Comparison of ENCODE assay signal across 31 cellular contexts in the genomic region with DNA sequence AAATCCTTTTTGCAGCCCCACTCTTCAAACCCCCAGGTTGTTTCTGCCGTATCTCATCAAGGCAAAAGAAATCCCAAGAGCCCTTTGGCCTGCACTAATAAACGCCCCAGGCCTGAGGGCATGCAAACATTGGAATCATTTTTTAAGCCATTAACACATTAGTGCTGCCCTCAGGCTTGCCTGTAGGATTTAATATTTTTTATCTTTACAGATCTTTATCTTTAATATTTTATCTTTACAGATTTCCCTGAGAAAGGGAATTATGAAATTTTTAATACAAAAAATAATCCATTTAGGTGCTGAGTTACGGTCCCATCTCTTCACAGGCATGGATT. TPM values are rescaled to one million over a fixed set of nuclear protein-coding genes. Genes with fewer than 3 reads are reported as not detected.
"Had no signal": no experiment of that assay in that cellular context is flagged by ENCODE, and none has a peak within 500 bp of the region (broad histone marks: within the 10 kb centered on the region; RNA-seq: fewer than 3 reads in every experiment).

No MANE protein-coding gene starts in this region.

- DNase-seq: activated CD4-positive, alpha-beta T cell treated with anti-CD3 and anti-CD28 coated beads, Interleukin-2, amount 10 ng/mL, durations not matched to agents 24 days and 14 days; activated CD4-positive, alpha-beta T cell treated with anti-CD3 and anti-CD28 coated beads, Interleukin-2, amount 50 U/mL, for 4 hours; activated CD8-positive, alpha-beta T cell treated with anti-CD3 and anti-CD28 coated beads for 36 hours; activated gamma-delta T cell; activated naive CD4-positive, alpha-beta T cell treated with Interleukin-2 at 50 U/mL for 16 hours; activated naive CD8-positive, alpha-beta T cell treated with anti-CD3 and anti-CD28 coated beads, Interleukin-2, amount 10 ng/mL, durations not matched to agents 7 days and 5 days; activated T-cell treated with anti-CD3 and anti-CD28 coated beads, Interleukin-2, amount 50 U/mL, for 1 hour; amygdala; body of pancreas; cerebellar nuclear complex; NCI-H1048; NCI-H1105 treated with DMSO at 0.1 percent for 48 hours; NCI-H1436; NCI-H1694; NCI-H1930; NCI-H2081 treated with DMSO at 0.1 percent for 48 hours; NCI-H226; NCI-H446 treated with DMSO at 0.1 percent for 48 hours; NCI-H524; SIG-M5; T1000 had no signal

- H3K9me3 Mint-ChIP-seq: activated CD4-positive, alpha-beta T cell treated with anti-CD3 and anti-CD28 coated beads, Interleukin-2, amount 10 ng/mL, durations not matched to agents 24 days and 14 days; activated CD8-positive, alpha-beta T cell treated with anti-CD3 and anti-CD28 coated beads for 36 hours; activated naive CD4-positive, alpha-beta T cell treated with anti-CD3 and anti-CD28 coated beads, Interleukin-2, amount 50 U/mL, for 24 hours; activated naive CD8-positive, alpha-beta T cell treated with anti-CD3 and anti-CD28 coated beads, Interleukin-2, amount 10 ng/mL, durations not matched to agents 7 days and 5 days; activated T-helper 2 cell treated with anti-CD3 and anti-CD28 coated beads, Interferon-gamma antibody, Interleukin-2, Interleukin-4, amounts not matched to agents 10 μg/mL and 5 μg/mL and 100 μg/mL, durations not matched to agents 14 hours and 24 hours and 36 hours had no signal

- H3K4me3 ChIP-seq: ascending aorta, body of pancreas, breast epithelium had no signal

- H3K4me1 Mint-ChIP-seq: activated naive CD4-positive, alpha-beta T cell treated with anti-CD3 and anti-CD28 coated beads, Interleukin-2, amount 50 U/mL, for 24 hours had no signal

- H3K27me3 ChIP-seq: ascending aorta, body of pancreas, breast epithelium had no signal

- H3K27me3 Mint-ChIP-seq: activated CD4-positive, alpha-beta T cell treated with anti-CD3 and anti-CD28 coated beads, Interleukin-2, amount 10 ng/mL, durations not matched to agents 24 days and 14 days; activated CD8-positive, alpha-beta T cell treated with anti-CD3 and anti-CD28 coated beads for 36 hours; activated naive CD4-positive, alpha-beta T cell treated with anti-CD3 and anti-CD28 coated beads, Interleukin-2, amount 50 U/mL, for 24 hours; activated naive CD8-positive, alpha-beta T cell treated with anti-CD3 and anti-CD28 coated beads, Interleukin-2, amount 10 ng/mL, durations not matched to agents 7 days and 5 days had no signal

- H3K4me2 ChIP-seq: KMS-11 had no signal

- H3K4me3 Mint-ChIP-seq: activated CD4-positive, alpha-beta T cell treated with anti-CD3 and anti-CD28 coated beads, Interleukin-2, amount 10 ng/mL, durations not matched to agents 24 days and 14 days; activated CD8-positive, alpha-beta T cell treated with anti-CD3 and anti-CD28 coated beads for 36 hours; activated naive CD4-positive, alpha-beta T cell treated with anti-CD3 and anti-CD28 coated beads, Interleukin-2, amount 50 U/mL, for 24 hours; activated naive CD8-positive, alpha-beta T cell treated with anti-CD3 and anti-CD28 coated beads, Interleukin-2, amount 10 ng/mL, durations not matched to agents 7 days and 5 days had no signal

- H3K9ac ChIP-seq: KMS-11 had no signal

- H3K4me1 ChIP-seq: ascending aorta, body of pancreas, breast epithelium had no signal

- ATAC-seq: activated CD8-positive, alpha-beta T cell treated with anti-CD3 and anti-CD28 coated beads for 36 hours; body of pancreas; Right ventricle myocardium inferior had no signal

- H3K27ac ChIP-seq: ascending aorta, body of pancreas, breast epithelium, KMS-11, RWPE1 had no signal

- H3K36me3 ChIP-seq: breast epithelium had no signal

- H3K27ac Mint-ChIP-seq: activated CD4-positive, alpha-beta T cell treated with anti-CD3 and anti-CD28 coated beads, Interleukin-2, amount 10 ng/mL, durations not matched to agents 24 days and 14 days; activated CD8-positive, alpha-beta T cell treated with anti-CD3 and anti-CD28 coated beads for 36 hours; activated naive CD4-positive, alpha-beta T cell treated with anti-CD3 and anti-CD28 coated beads, Interleukin-2, amount 50 U/mL, for 24 hours; activated naive CD8-positive, alpha-beta T cell treated with anti-CD3 and anti-CD28 coated beads, Interleukin-2, amount 10 ng/mL, durations not matched to agents 7 days and 5 days; activated T-helper 2 cell treated with anti-CD3 and anti-CD28 coated beads, Interferon-gamma antibody, Interleukin-2, Interleukin-4, amounts not matched to agents 10 μg/mL and 5 μg/mL and 100 μg/mL, durations not matched to agents 14 hours and 24 hours and 36 hours had no signal

- H3K9me3 ChIP-seq: ascending aorta, body of pancreas, breast epithelium had no signal

RNA-seq across cellular contexts. Expression of a gene that starts 30.5 kb away (rescaled TPM):
- total RNA-seq: activated CD4-positive, alpha-beta T cell treated with anti-CD3 and anti-CD28 coated beads, Interleukin-2, amount 10 ng/mL, durations not matched to agents 24 days and 14 days; activated CD8-positive, alpha-beta memory T cell treated with anti-CD3 and anti-CD28 coated beads for 36 hours; activated naive CD8-positive, alpha-beta T cell treated with anti-CD3 and anti-CD28 coated beads, Interleukin-2, amount 10 ng/mL, durations not matched to agents 7 days and 5 days; activated T-helper 2 cell treated with anti-CD3 and anti-CD28 coated beads, Interferon-gamma antibody, Interleukin-2, Interleukin-4, amounts not matched to agents 10 μg/mL and 5 μg/mL and 100 μg/mL, durations not matched to agents 14 hours and 24 hours and 36 hours; ascending aorta; body of pancreas; breast epithelium; T-helper 1 cell treated with Interleukin-12 subunit alpha and Interleukin-12 subunit beta and Interleukin-4 antibody, amounts not matched to agents 30 ng/mL and 1 ng/mL, for 36 hours; T-helper 2 cell treated with Interferon-gamma antibody and Interleukin-4, amounts not matched to agents 100 ng/mL and 5 ng/mL, for 36 hours had no signal
